Comparison of ENCODE assay signal across 3 cellular contexts in the genomic region with DNA sequence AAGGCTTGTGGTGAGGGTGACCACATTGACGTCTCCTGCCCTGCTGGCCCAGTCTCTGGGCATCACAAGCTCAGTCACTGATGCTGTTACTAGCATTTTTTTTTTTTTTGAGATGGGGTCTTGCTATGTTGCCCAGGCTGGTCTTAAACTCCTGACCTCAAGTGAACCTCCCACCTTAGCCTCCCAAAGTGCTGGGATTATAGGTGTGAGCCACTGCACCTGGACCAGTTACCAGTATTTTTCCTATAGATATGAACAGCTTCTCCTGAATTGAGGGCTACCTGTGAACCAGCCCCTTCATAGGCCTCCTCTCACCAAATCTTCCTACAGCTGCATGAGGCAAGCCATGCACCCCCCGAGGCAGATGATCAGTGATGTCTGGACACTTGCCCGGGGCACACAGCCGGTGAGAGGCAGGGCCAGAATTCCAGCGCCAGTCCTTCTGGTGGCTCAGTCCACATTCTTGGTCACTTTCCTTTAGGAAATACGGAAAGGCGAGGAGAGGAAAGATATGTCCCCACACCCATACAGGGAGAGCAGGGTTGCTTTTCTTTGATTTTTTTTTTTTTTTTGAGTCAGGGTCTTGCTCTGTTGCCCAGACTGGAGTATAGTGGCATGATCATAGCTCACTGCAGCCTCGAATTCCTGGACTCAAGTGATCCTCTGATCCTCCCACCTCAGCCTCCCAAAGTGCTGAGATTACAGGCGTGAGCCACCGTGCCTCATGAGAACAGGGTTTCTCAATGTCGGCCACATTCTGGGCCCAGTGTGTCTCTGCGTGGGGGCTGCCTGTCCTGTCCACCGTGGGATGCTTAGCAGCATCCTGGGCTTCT.
TF ChIP-seq lines count a peak whose summit lies in the region.

No MANE protein-coding gene starts in this region.

TF ChIP-seq in SK-N-SH treated with all-trans-retinoic acid at 6 μM for 48 hours, 23 proteins besides CTCF, POLR2A, EP300 and RAD21:
- TF ChIP-seq GLIS3 (CRISPR knock-in tag; IDR thresholded peaks at IDR 0.05): no peak
- no peak for TF ChIP-seq ZNF70 (CRISPR knock-in tag; IDR thresholded peaks at IDR 0.05)

TF ChIP-seq in SK-N-SH, 30 proteins besides CTCF, POLR2A, EP300 and RAD21:
- no peak for TF ChIP-seq GATA2 (CRISPR knock-in tag; IDR thresholded peaks at IDR 0.05)
- TF ChIP-seq, protein P1, sequence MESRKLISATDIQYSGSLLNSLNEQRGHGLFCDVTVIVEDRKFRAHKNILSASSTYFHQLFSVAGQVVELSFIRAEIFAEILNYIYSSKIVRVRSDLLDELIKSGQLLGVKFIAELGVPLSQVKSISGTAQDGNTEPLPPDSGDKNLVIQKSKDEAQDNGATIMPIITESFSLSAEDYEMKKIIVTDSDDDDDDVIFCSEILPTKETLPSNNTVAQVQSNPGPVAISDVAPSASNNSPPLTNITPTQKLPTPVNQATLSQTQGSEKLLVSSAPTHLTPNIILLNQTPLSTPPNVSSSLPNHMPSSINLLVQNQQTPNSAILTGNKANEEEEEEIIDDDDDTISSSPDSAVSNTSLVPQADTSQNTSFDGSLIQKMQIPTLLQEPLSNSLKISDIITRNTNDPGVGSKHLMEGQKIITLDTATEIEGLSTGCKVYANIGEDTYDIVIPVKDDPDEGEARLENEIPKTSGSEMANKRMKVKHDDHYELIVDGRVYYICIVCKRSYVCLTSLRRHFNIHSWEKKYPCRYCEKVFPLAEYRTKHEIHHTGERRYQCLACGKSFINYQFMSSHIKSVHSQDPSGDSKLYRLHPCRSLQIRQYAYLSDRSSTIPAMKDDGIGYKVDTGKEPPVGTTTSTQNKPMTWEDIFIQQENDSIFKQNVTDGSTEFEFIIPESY (IDR thresholded peaks at IDR 0.05; ENCODE audit: borderline replicate concordance, low read depth): no peak
- TF ChIP-seq, protein P2, sequence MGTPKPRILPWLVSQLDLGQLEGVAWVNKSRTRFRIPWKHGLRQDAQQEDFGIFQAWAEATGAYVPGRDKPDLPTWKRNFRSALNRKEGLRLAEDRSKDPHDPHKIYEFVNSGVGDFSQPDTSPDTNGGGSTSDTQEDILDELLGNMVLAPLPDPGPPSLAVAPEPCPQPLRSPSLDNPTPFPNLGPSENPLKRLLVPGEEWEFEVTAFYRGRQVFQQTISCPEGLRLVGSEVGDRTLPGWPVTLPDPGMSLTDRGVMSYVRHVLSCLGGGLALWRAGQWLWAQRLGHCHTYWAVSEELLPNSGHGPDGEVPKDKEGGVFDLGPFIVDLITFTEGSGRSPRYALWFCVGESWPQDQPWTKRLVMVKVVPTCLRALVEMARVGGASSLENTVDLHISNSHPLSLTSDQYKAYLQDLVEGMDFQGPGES (IDR thresholded peaks at IDR 0.05; ENCODE audit: low read depth, low read length): no peak
- TF ChIP-seq FOXJ3 (CRISPR knock-in tag; IDR thresholded peaks at IDR 0.05): no peak
- TF ChIP-seq POLR2AphosphoS5 (IDR thresholded peaks at IDR 0.05; ENCODE audit: low read depth, low read length): no peak
- TF ChIP-seq GABPA (IDR thresholded peaks at IDR 0.05; ENCODE audit: low read depth): no peak

TF ChIP-seq in K562, 482 proteins besides CTCF, POLR2A, EP300 and RAD21:
- no peak for TF ChIP-seq BACH1 (tag; IDR thresholded peaks at IDR 0.05)
- TF ChIP-seq SMARCA5 (IDR thresholded peaks at IDR 0.05): 0 out of 2 replicates have a peak, but pooled peaks have one; percentile 52
- no peak for TF ChIP-seq ZNF140 (CRISPR knock-in tag; IDR thresholded peaks at IDR 0.05)
- no peak for TF ChIP-seq ZNF830 (CRISPR knock-in tag; IDR thresholded peaks at IDR 0.05)
- no peak for TF ChIP-seq YBX1 (IDR thresholded peaks at IDR 0.05)
- TF ChIP-seq GTF2E2 (tag; IDR thresholded peaks at IDR 0.05): no peak
- peak; percentile 84; the same call in 1 of the 2 replicates for TF ChIP-seq BCOR (IDR thresholded peaks at IDR 0.05)
- TF ChIP-seq ZNF212 (CRISPR knock-in tag; IDR thresholded peaks at IDR 0.05): no peak
- TF ChIP-seq DIDO1 (tag; IDR thresholded peaks at IDR 0.05; ENCODE audit: low read depth): no peak
- TF ChIP-seq HIVEP1 (CRISPR knock-in tag; IDR thresholded peaks at IDR 0.05): no peak
- TF ChIP-seq FOXM1 (IDR thresholded peaks at IDR 0.05; ENCODE audit: low read depth): no peak
- TF ChIP-seq FOXM1 (CRISPR knock-in tag; IDR thresholded peaks at IDR 0.05; ENCODE audit: low read depth): no peak
- TF ChIP-seq, protein P3, sequence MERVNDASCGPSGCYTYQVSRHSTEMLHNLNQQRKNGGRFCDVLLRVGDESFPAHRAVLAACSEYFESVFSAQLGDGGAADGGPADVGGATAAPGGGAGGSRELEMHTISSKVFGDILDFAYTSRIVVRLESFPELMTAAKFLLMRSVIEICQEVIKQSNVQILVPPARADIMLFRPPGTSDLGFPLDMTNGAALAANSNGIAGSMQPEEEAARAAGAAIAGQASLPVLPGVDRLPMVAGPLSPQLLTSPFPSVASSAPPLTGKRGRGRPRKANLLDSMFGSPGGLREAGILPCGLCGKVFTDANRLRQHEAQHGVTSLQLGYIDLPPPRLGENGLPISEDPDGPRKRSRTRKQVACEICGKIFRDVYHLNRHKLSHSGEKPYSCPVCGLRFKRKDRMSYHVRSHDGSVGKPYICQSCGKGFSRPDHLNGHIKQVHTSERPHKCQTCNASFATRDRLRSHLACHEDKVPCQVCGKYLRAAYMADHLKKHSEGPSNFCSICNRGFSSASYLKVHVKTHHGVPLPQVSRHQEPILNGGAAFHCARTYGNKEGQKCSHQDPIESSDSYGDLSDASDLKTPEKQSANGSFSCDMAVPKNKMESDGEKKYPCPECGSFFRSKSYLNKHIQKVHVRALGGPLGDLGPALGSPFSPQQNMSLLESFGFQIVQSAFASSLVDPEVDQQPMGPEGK (CRISPR knock-in tag; IDR thresholded peaks at IDR 0.05; ENCODE audit: borderline replicate concordance): no peak
- TF ChIP-seq ZNF408 (CRISPR knock-in tag; IDR thresholded peaks at IDR 0.05; ENCODE audit: low read depth): no peak
- TF ChIP-seq ZNF780A (CRISPR knock-in tag; IDR thresholded peaks at IDR 0.05): no peak
- TF ChIP-seq SMARCA4 (IDR thresholded peaks at IDR 0.05): no peak
- no peak for TF ChIP-seq GATA2 (CRISPR knock-in tag; IDR thresholded peaks at IDR 0.05)
- TF ChIP-seq, protein P4, sequence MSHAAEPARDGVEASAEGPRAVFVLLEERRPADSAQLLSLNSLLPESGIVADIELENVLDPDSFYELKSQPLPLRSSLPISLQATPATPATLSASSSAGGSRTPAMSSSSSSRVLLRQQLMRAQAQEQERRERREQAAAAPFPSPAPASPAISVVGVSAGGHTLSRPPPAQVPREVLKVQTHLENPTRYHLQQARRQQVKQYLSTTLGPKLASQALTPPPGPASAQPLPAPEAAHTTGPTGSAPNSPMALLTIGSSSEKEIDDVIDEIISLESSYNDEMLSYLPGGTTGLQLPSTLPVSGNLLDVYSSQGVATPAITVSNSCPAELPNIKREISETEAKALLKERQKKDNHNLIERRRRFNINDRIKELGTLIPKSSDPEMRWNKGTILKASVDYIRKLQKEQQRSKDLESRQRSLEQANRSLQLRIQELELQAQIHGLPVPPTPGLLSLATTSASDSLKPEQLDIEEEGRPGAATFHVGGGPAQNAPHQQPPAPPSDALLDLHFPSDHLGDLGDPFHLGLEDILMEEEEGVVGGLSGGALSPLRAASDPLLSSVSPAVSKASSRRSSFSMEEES (CRISPR knock-in tag; IDR thresholded peaks at IDR 0.05): no peak
- TF ChIP-seq, protein P5, sequence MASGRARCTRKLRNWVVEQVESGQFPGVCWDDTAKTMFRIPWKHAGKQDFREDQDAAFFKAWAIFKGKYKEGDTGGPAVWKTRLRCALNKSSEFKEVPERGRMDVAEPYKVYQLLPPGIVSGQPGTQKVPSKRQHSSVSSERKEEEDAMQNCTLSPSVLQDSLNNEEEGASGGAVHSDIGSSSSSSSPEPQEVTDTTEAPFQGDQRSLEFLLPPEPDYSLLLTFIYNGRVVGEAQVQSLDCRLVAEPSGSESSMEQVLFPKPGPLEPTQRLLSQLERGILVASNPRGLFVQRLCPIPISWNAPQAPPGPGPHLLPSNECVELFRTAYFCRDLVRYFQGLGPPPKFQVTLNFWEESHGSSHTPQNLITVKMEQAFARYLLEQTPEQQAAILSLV (tag; IDR thresholded peaks at IDR 0.05): no peak
- TF ChIP-seq, protein P6, sequence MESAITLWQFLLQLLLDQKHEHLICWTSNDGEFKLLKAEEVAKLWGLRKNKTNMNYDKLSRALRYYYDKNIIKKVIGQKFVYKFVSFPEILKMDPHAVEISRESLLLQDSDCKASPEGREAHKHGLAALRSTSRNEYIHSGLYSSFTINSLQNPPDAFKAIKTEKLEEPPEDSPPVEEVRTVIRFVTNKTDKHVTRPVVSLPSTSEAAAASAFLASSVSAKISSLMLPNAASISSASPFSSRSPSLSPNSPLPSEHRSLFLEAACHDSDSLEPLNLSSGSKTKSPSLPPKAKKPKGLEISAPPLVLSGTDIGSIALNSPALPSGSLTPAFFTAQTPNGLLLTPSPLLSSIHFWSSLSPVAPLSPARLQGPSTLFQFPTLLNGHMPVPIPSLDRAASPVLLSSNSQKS (CRISPR knock-in tag; IDR thresholded peaks at IDR 0.05): no peak
- TF ChIP-seq ADNP (tag; IDR thresholded peaks at IDR 0.05): 0 out of 2 replicates have a peak, but pooled peaks have one; percentile 47
- TF ChIP-seq TBP (optimal IDR thresholded peaks at IDR 0.05; ENCODE audit: low read depth, low read length): no peak
- no peak for TF ChIP-seq TOE1 (IDR thresholded peaks at IDR 0.05; ENCODE audit: borderline replicate concordance)
- no peak for TF ChIP-seq TOE1 (CRISPR knock-in tag; IDR thresholded peaks at IDR 0.05; ENCODE audit: borderline replicate concordance, low read depth)
- TF ChIP-seq SMAD2 (IDR thresholded peaks at IDR 0.05; ENCODE audit: low read depth, low read length): no peak
- TF ChIP-seq ZNF384 (IDR thresholded peaks at IDR 0.05; ENCODE audit: low read depth, low read length): 0 out of 2 replicates have a peak, but pooled peaks have one; percentile 15
- TF ChIP-seq, protein P7, sequence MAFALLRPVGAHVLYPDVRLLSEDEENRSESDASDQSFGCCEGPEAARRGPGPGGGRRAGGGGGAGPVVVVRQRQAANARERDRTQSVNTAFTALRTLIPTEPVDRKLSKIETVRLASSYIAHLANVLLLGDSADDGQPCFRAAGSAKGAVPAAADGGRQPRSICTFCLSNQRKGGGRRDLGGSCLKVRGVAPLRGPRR (CRISPR knock-in tag; IDR thresholded peaks at IDR 0.05): no peak
- no peak for TF ChIP-seq MCM7 (IDR thresholded peaks at IDR 0.05)
- TF ChIP-seq, protein P8, sequence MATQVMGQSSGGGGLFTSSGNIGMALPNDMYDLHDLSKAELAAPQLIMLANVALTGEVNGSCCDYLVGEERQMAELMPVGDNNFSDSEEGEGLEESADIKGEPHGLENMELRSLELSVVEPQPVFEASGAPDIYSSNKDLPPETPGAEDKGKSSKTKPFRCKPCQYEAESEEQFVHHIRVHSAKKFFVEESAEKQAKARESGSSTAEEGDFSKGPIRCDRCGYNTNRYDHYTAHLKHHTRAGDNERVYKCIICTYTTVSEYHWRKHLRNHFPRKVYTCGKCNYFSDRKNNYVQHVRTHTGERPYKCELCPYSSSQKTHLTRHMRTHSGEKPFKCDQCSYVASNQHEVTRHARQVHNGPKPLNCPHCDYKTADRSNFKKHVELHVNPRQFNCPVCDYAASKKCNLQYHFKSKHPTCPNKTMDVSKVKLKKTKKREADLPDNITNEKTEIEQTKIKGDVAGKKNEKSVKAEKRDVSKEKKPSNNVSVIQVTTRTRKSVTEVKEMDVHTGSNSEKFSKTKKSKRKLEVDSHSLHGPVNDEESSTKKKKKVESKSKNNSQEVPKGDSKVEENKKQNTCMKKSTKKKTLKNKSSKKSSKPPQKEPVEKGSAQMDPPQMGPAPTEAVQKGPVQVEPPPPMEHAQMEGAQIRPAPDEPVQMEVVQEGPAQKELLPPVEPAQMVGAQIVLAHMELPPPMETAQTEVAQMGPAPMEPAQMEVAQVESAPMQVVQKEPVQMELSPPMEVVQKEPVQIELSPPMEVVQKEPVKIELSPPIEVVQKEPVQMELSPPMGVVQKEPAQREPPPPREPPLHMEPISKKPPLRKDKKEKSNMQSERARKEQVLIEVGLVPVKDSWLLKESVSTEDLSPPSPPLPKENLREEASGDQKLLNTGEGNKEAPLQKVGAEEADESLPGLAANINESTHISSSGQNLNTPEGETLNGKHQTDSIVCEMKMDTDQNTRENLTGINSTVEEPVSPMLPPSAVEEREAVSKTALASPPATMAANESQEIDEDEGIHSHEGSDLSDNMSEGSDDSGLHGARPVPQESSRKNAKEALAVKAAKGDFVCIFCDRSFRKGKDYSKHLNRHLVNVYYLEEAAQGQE (CRISPR knock-in tag; IDR thresholded peaks at IDR 0.05; ENCODE audit: low read depth): no peak
- no peak for TF ChIP-seq ZNF507 (tag; conservative IDR thresholded peaks at IDR 0.05)
- no peak for TF ChIP-seq ELF1 (tag; IDR thresholded peaks at IDR 0.05)
- TF ChIP-seq, protein P9, sequence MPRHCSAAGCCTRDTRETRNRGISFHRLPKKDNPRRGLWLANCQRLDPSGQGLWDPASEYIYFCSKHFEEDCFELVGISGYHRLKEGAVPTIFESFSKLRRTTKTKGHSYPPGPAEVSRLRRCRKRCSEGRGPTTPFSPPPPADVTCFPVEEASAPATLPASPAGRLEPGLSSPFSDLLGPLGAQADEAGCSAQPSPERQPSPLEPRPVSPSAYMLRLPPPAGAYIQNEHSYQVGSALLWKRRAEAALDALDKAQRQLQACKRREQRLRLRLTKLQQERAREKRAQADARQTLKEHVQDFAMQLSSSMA (CRISPR knock-in tag; IDR thresholded peaks at IDR 0.05): no peak
- TF ChIP-seq ETV5 (CRISPR knock-in tag; IDR thresholded peaks at IDR 0.05; ENCODE audit: low read depth): no peak
- TF ChIP-seq, protein P10, sequence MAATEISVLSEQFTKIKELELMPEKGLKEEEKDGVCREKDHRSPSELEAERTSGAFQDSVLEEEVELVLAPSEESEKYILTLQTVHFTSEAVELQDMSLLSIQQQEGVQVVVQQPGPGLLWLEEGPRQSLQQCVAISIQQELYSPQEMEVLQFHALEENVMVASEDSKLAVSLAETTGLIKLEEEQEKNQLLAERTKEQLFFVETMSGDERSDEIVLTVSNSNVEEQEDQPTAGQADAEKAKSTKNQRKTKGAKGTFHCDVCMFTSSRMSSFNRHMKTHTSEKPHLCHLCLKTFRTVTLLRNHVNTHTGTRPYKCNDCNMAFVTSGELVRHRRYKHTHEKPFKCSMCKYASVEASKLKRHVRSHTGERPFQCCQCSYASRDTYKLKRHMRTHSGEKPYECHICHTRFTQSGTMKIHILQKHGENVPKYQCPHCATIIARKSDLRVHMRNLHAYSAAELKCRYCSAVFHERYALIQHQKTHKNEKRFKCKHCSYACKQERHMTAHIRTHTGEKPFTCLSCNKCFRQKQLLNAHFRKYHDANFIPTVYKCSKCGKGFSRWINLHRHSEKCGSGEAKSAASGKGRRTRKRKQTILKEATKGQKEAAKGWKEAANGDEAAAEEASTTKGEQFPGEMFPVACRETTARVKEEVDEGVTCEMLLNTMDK (IDR thresholded peaks at IDR 0.05; ENCODE audit: borderline replicate concordance, insufficient read depth, low read depth, low read length, poor library complexity, severe bottlenecking): no peak
- TF ChIP-seq ZNF121 (CRISPR knock-in tag; conservative IDR thresholded peaks at IDR 0.05): peak; percentile 96
